1 cellular context compared by ENCODE assay signal in the genomic region with DNA sequence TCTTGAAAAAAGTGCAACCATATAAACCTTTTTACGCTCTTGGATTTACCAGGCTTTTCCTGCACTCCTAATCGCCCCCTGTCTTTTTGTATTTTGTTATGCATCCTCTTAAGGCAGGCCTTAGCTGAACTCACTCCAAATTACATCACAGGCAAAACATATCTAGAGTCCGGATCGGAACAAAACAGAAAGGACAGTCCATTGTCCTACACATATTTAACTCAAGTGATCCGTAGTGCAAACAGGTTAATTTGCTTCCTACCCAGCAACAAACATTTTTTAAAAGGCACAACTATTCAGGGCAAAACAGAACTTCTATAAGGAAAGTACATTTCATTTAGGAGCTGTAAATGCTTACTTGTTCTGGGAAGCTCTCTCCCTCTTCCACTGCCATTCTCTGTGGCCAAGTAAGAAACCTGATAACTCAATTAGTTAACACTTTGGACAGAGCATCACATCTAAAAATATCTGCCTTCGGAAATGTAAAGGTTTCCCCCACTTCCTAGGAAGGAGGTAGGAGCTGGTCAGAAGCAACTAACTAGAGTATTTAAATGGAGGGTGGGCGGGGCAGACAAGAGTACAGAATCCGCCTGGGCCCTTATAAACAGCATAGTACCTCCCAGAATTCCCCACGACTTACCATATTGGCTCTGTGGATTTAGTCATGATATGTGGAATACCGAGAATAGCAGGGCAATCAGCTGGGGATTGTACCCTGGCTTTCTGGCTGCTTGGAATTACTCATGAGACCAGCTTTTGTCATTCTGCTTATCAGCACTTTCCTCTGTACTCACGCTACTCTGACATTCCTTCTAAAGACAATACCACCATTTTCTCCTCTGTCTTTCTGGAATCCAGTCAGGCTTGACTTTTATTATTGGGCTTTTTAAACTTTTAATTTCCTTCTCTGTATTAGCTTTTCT.
A peak's percentile ranks its signal among the peaks of the same experiment; 100 is the strongest.
TF ChIP-seq lines count a peak whose summit lies in the region.

No MANE protein-coding gene starts in this region.

TF ChIP-seq in K562, 482 proteins besides CTCF, POLR2A, EP300 and RAD21 (continued from another document and continues in another):
- TF ChIP-seq, protein P1, sequence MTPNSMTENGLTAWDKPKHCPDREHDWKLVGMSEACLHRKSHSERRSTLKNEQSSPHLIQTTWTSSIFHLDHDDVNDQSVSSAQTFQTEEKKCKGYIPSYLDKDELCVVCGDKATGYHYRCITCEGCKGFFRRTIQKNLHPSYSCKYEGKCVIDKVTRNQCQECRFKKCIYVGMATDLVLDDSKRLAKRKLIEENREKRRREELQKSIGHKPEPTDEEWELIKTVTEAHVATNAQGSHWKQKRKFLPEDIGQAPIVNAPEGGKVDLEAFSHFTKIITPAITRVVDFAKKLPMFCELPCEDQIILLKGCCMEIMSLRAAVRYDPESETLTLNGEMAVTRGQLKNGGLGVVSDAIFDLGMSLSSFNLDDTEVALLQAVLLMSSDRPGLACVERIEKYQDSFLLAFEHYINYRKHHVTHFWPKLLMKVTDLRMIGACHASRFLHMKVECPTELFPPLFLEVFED (CRISPR knock-in tag; conservative IDR thresholded peaks at IDR 0.05) = 0 out of 2 replicates have a peak, but pooled peaks have one; percentile 49
- TF ChIP-seq, protein P2, sequence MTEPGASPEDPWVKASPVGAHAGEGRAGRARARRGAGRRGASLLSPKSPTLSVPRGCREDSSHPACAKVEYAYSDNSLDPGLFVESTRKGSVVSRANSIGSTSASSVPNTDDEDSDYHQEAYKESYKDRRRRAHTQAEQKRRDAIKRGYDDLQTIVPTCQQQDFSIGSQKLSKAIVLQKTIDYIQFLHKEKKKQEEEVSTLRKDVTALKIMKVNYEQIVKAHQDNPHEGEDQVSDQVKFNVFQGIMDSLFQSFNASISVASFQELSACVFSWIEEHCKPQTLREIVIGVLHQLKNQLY (CRISPR knock-in tag; conservative IDR thresholded peaks at IDR 0.05) = no peak
- no peak for TF ChIP-seq CEBPZ (IDR thresholded peaks at IDR 0.05; ENCODE audit: borderline replicate concordance, low read depth, low read length)
- no peak for TF ChIP-seq MYNN (IDR thresholded peaks at IDR 0.05)
- no peak for TF ChIP-seq MYNN (CRISPR knock-in tag; IDR thresholded peaks at IDR 0.05)
- TF ChIP-seq ZNF197 (CRISPR knock-in tag; IDR thresholded peaks at IDR 0.05; ENCODE audit: low read depth) = peak; percentile 76; the same call in 1 of the 2 replicates
- peak; percentile 46; the same call in 1 of the 2 replicates for TF ChIP-seq IRF9 (tag; IDR thresholded peaks at IDR 0.05)
- peak; percentile 79; the same call in 1 of the 2 replicates for TF ChIP-seq GATAD2A (IDR thresholded peaks at IDR 0.05)
- no peak for TF ChIP-seq STAT5A (IDR thresholded peaks at IDR 0.05; ENCODE audit: borderline replicate concordance, low read length)
- no peak for TF ChIP-seq NCOA6 (IDR thresholded peaks at IDR 0.05)
- no peak for TF ChIP-seq WHSC1 (IDR thresholded peaks at IDR 0.05; ENCODE audit: low read length)
- TF ChIP-seq ZBTB8A (IDR thresholded peaks at IDR 0.05; ENCODE audit: partially characterized antibody) = no peak
- peak; percentile 40; the same call in 1 of the 2 replicates for TF ChIP-seq GABPB1 (CRISPR knock-in tag; IDR thresholded peaks at IDR 0.05)
- no peak for TF ChIP-seq CHD4 (IDR thresholded peaks at IDR 0.05; ENCODE audit: insufficient read depth, insufficient replicate concordance, low read depth, low read length, poor library complexity, severe bottlenecking)
- no peak for TF ChIP-seq BDP1 (IDR thresholded peaks at IDR 0.05; ENCODE audit: insufficient read depth, insufficient read length)
- no peak for TF ChIP-seq FOS (IDR thresholded peaks at IDR 0.05; ENCODE audit: extremely low read depth, insufficient read length)
- TF ChIP-seq NFATC3 (IDR thresholded peaks at IDR 0.05) = no peak
- TF ChIP-seq OTX1 (CRISPR knock-in tag; IDR thresholded peaks at IDR 0.05) = peak; percentile 81; the same call in 1 of the 2 replicates
- no peak for TF ChIP-seq ZNF778 (CRISPR knock-in tag; IDR thresholded peaks at IDR 0.05)
- TF ChIP-seq ETV1 (tag; conservative IDR thresholded peaks at IDR 0.05; ENCODE audit: low read depth) = no peak; the same call in none of the 2 replicates
- TF ChIP-seq CCAR2 (IDR thresholded peaks at IDR 0.05; ENCODE audit: low read depth, low read length) = no peak
- no peak for TF ChIP-seq ZC3H11A (IDR thresholded peaks at IDR 0.05; ENCODE audit: low read depth, low read length)
- no peak for TF ChIP-seq EGR1 (conservative IDR thresholded peaks at IDR 0.05)
- TF ChIP-seq ZNF134 (CRISPR knock-in tag; conservative IDR thresholded peaks at IDR 0.05) = no peak
- TF ChIP-seq ZBTB9 (CRISPR knock-in tag; IDR thresholded peaks at IDR 0.05) = peak; percentile 50
- TF ChIP-seq XRCC3 (IDR thresholded peaks at IDR 0.05) = no peak
- TF ChIP-seq ZNF24 (IDR thresholded peaks at IDR 0.05) = no peak
- no peak for TF ChIP-seq SAP30 (IDR thresholded peaks at IDR 0.05; ENCODE audit: borderline replicate concordance, insufficient read depth, low read depth, low read length, poor library complexity, severe bottlenecking)
- TF ChIP-seq TAF9B (IDR thresholded peaks at IDR 0.05; ENCODE audit: partially characterized antibody) = peak; percentile 73
- TF ChIP-seq FOXJ2 (tag; IDR thresholded peaks at IDR 0.05) = 0 out of 2 replicates have a peak, but pooled peaks have one; percentile 10
- no peak for TF ChIP-seq BCLAF1 (IDR thresholded peaks at IDR 0.05; ENCODE audit: borderline replicate concordance in 1 of 2, control insufficient read depth in 1 of 2, low read depth in 2 of 2, low read length in 1 of 2)
- no peak for TF ChIP-seq ZBTB12 (CRISPR knock-in tag; IDR thresholded peaks at IDR 0.05)
- TF ChIP-seq, protein P3, sequence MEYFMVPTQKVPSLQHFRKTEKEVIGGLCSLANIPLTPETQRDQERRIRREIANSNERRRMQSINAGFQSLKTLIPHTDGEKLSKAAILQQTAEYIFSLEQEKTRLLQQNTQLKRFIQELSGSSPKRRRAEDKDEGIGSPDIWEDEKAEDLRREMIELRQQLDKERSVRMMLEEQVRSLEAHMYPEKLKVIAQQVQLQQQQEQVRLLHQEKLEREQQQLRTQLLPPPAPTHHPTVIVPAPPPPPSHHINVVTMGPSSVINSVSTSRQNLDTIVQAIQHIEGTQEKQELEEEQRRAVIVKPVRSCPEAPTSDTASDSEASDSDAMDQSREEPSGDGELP (CRISPR knock-in tag; IDR thresholded peaks at IDR 0.05; ENCODE audit: borderline replicate concordance) = peak; percentile 75
- no peak for TF ChIP-seq TCF7 (IDR thresholded peaks at IDR 0.05; ENCODE audit: borderline replicate concordance)
- peak; percentile 42; the same call in 1 of the 2 replicates for TF ChIP-seq NFIC (IDR thresholded peaks at IDR 0.05)
- TF ChIP-seq ZNF551 (CRISPR knock-in tag; IDR thresholded peaks at IDR 0.05) = 0 out of 2 replicates have a peak, but pooled peaks have one; percentile 21
- TF ChIP-seq, protein P4, sequence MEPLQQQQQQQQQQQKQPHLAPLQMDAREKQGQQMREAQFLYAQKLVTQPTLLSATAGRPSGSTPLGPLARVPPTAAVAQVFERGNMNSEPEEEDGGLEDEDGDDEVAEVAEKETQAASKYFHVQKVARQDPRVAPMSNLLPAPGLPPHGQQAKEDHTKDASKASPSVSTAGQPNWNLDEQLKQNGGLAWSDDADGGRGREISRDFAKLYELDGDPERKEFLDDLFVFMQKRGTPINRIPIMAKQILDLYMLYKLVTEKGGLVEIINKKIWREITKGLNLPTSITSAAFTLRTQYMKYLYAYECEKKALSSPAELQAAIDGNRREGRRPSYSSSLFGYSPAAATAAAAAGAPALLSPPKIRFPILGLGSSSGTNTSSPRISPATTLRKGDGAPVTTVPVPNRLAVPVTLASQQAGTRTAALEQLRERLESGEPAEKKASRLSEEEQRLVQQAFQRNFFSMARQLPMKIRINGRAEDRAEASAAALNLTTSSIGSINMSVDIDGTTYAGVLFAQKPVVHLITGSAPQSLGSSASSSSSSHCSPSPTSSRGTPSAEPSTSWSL (CRISPR knock-in tag; IDR thresholded peaks at IDR 0.05; ENCODE audit: borderline replicate concordance) = no peak
- TF ChIP-seq, protein P5, sequence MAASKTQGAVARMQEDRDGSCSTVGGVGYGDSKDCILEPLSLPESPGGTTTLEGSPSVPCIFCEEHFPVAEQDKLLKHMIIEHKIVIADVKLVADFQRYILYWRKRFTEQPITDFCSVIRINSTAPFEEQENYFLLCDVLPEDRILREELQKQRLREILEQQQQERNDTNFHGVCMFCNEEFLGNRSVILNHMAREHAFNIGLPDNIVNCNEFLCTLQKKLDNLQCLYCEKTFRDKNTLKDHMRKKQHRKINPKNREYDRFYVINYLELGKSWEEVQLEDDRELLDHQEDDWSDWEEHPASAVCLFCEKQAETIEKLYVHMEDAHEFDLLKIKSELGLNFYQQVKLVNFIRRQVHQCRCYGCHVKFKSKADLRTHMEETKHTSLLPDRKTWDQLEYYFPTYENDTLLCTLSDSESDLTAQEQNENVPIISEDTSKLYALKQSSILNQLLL (CRISPR knock-in tag; IDR thresholded peaks at IDR 0.05; ENCODE audit: borderline replicate concordance) = no peak
- TF ChIP-seq RFX7 (CRISPR knock-in tag; IDR thresholded peaks at IDR 0.05) = no peak
- TF ChIP-seq ZNF561 (CRISPR knock-in tag; conservative IDR thresholded peaks at IDR 0.05) = no peak
- 0 out of 2 replicates have a peak, but pooled peaks have one; percentile 35 for TF ChIP-seq ERF (CRISPR knock-in tag; IDR thresholded peaks at IDR 0.05)
